1 cellular context compared by ENCODE assay signal in genomic region chr1:240599299-240599698, GRCh38.
TF ChIP-seq lines count a peak whose summit lies in the region.

No MANE protein-coding gene starts in this region.

TF ChIP-seq in HepG2, 621 proteins besides CTCF, POLR2A, EP300 and RAD21 (continued from another document):
- TF ChIP-seq NR2F6 (IDR thresholded peaks at IDR 0.05) (no peak), NR2F6 (CRISPR knock-in tag; IDR thresholded peaks at IDR 0.05) (0 out of 2 replicates have a peak, but pooled peaks have one; percentile 9), ZSCAN29 (CRISPR knock-in tag; conservative IDR thresholded peaks at IDR 0.05) (peak; percentile 61; the same call in 1 of the 2 replicates), SAP130 (CRISPR knock-in tag; IDR thresholded peaks at IDR 0.05; ENCODE audit: low read depth) (0 out of 2 replicates have a peak, but pooled peaks have one; percentile 12), ETV5 (CRISPR knock-in tag; IDR thresholded peaks at IDR 0.05; ENCODE audit: borderline replicate concordance) (peak; percentile 76; the same call in 1 of the 2 replicates), FOXP4 (CRISPR knock-in tag; IDR thresholded peaks at IDR 0.05) (0 out of 2 replicates have a peak, but pooled peaks have one; percentile 14), ELF3 (CRISPR knock-in tag; IDR thresholded peaks at IDR 0.05) (0 out of 2 replicates have a peak, but pooled peaks have one; percentile 32), GABPA (IDR thresholded peaks at IDR 0.05; ENCODE audit: low read depth, low read length) (no peak), GABPA (CRISPR knock-in tag; IDR thresholded peaks at IDR 0.05; ENCODE audit: low read depth) (peak; percentile 41), MED1 (CRISPR knock-in tag; IDR thresholded peaks at IDR 0.05) (peak; percentile 70), ZNF775 (CRISPR knock-in tag; IDR thresholded peaks at IDR 0.05; ENCODE audit: borderline replicate concordance) (no peak), RARA (CRISPR knock-in tag; IDR thresholded peaks at IDR 0.05) (peak; percentile 41), ZNF441 (CRISPR knock-in tag; IDR thresholded peaks at IDR 0.05; ENCODE audit: borderline replicate concordance) (peak; percentile 66; the same call in 1 of the 2 replicates), ZNF710 (CRISPR knock-in tag; IDR thresholded peaks at IDR 0.05; ENCODE audit: borderline replicate concordance) (peak; percentile 98), MAFF (IDR thresholded peaks at IDR 0.05; ENCODE audit: low read depth, low read length) (no peak), ZNF766 (CRISPR knock-in tag; IDR thresholded peaks at IDR 0.05; ENCODE audit: borderline replicate concordance) (no peak), ZSCAN25 (CRISPR knock-in tag; IDR thresholded peaks at IDR 0.05) (no peak), ZNF547 (CRISPR knock-in tag; IDR thresholded peaks at IDR 0.05) (no peak), PAXIP1 (CRISPR knock-in tag; conservative IDR thresholded peaks at IDR 0.05) (peak; percentile 50; the same call in 1 of the 2 replicates)
